In genomic region chr3:54349231-54349647, GRCh38 we compare ENCODE assay signal across 1 cellular context.
TF ChIP-seq lines count a peak whose summit lies in the region.

No MANE protein-coding gene starts in this region.

TF ChIP-seq in SK-N-SH, 30 proteins besides CTCF, POLR2A, EP300 and RAD21 (continued from another document):
- TF ChIP-seq REST (IDR thresholded peaks at IDR 0.05; ENCODE audit: low read depth, low read length): no peak
- no peak for TF ChIP-seq YY1 (IDR thresholded peaks at IDR 0.05; ENCODE audit: low read depth)
- no peak for TF ChIP-seq TEAD4 (IDR thresholded peaks at IDR 0.05; ENCODE audit: borderline replicate concordance, insufficient read depth)
